27 cellular contexts compared by ENCODE assay signal in genomic region chr14:95061317-95062093, GRCh38.
"Had no signal": no experiment of that assay in that cellular context is flagged by ENCODE, and none has a peak within 500 bp of the region (broad histone marks: within the 10 kb centered on the region; RNA-seq: fewer than 3 reads in every experiment).

No MANE protein-coding gene starts in this region.

- H3K4me1 ChIP-seq: heart right ventricle, parathyroid adenoma, right lobe of liver, testis had no signal

- H3K36me3 ChIP-seq: heart right ventricle, right lobe of liver had no signal

- H3K36me3 Mint-ChIP-seq: activated naive CD8-positive, alpha-beta T cell treated with anti-CD3 and anti-CD28 coated beads, Interleukin-2, amount 10 ng/mL, durations not matched to agents 7 days and 5 days; mesothelial cell of epicardium; stimulated activated memory B cell treated with anti-CD40 and anti-IgM and Interleukin-4, amounts not matched to agents 10 μg/mL and 1 μg/mL and 100 μg/mL, for 72 hours; type B pancreatic cell had no signal

- H2AFZ ChIP-seq: parathyroid adenoma had no signal

- DNase-seq: activated CD4-positive, alpha-beta T cell treated with anti-CD3 and anti-CD28 coated beads, Interleukin-2, amount 10 ng/mL, durations not matched to agents 7 days and 5 days; activated CD4-positive, CD25-positive, alpha-beta regulatory T cell treated with anti-CD3 and anti-CD28 coated beads, Interleukin-2, amount 50 U/mL, for 72 hours; activated naive CD4-positive, alpha-beta T cell treated with anti-CD3 and anti-CD28 coated beads for 36 hours; activated naive CD8-positive, alpha-beta T cell treated with anti-CD3 and anti-CD28 coated beads, Interleukin-2, amount 10 ng/mL, durations not matched to agents 7 days and 5 days; activated T-cell treated with anti-CD3 and anti-CD28 coated beads, Interleukin-2, amount 50 U/mL, for 4 hours; amniotic stem cell; effector CD4-positive, alpha-beta T cell; erythroblast; foreskin fibroblast; heart right ventricle; kidney; nucleus accumbens; right lobe of liver; small intestine; stimulated activated CD4-positive, alpha-beta T cell treated with anti-CD3 and anti-CD28 coated beads, Interleukin-2, amount 100 ng/mL, for 24 hours; testis had no signal

- H3K27ac Mint-ChIP-seq: activated CD4-positive, alpha-beta T cell treated with anti-CD3 and anti-CD28 coated beads, Interleukin-2, amount 10 ng/mL, durations not matched to agents 7 days and 5 days; activated naive CD4-positive, alpha-beta T cell treated with anti-CD3 and anti-CD28 coated beads for 36 hours; activated naive CD8-positive, alpha-beta T cell treated with anti-CD3 and anti-CD28 coated beads, Interleukin-2, amount 10 ng/mL, durations not matched to agents 7 days and 5 days; activated T-helper 2 cell treated with anti-CD3 and anti-CD28 coated beads, Interferon-gamma antibody, Interleukin-2, Interleukin-4, amounts not matched to agents 10 μg/mL and 5 μg/mL and 100 μg/mL, durations not matched to agents 14 hours and 24 hours and 36 hours; dendritic cell treated with granulocyte-macrophage colony-stimulating factor and Interleukin-4, amounts not matched to agents 40 ng/mL and 50 ng/mL, for 4 days; mesothelial cell of epicardium; nephron; stimulated activated memory B cell treated with anti-CD40 and anti-IgM and Interleukin-4, amounts not matched to agents 10 μg/mL and 1 μg/mL and 100 μg/mL, for 72 hours; T-helper 2 cell treated with Interferon-gamma antibody and Interleukin-4, amounts not matched to agents 5 μg/mL and 100 μg/mL, for 36 hours; type B pancreatic cell had no signal

- ATAC-seq: activated T-cell treated with anti-CD3 and anti-CD28 coated beads, Interleukin-2, amount 50 U/mL, for 4 hours; heart right ventricle; right lobe of liver; SK-N-SH treated with all-trans-retinoic acid at 6 μM for 48 hours; stimulated activated memory B cell treated with anti-CD40 and anti-IgM and Interleukin-4, amounts not matched to agents 10 μg/mL and 1 μg/mL and 100 μg/mL, for 72 hours had no signal

- H3K9me3 Mint-ChIP-seq: activated CD4-positive, alpha-beta T cell treated with anti-CD3 and anti-CD28 coated beads, Interleukin-2, amount 10 ng/mL, durations not matched to agents 7 days and 5 days; activated naive CD4-positive, alpha-beta T cell treated with anti-CD3 and anti-CD28 coated beads for 36 hours; activated naive CD8-positive, alpha-beta T cell treated with anti-CD3 and anti-CD28 coated beads, Interleukin-2, amount 10 ng/mL, durations not matched to agents 7 days and 5 days; activated T-cell treated with anti-CD3 and anti-CD28 coated beads, Interleukin-2, amount 50 U/mL, for 4 hours; activated T-helper 2 cell treated with anti-CD3 and anti-CD28 coated beads, Interferon-gamma antibody, Interleukin-2, Interleukin-4, amounts not matched to agents 10 μg/mL and 5 μg/mL and 100 μg/mL, durations not matched to agents 14 hours and 24 hours and 36 hours; dendritic cell treated with granulocyte-macrophage colony-stimulating factor and Interleukin-4, amounts not matched to agents 40 ng/mL and 50 ng/mL, for 4 days; nephron; stimulated activated memory B cell treated with anti-CD40 and anti-IgM and Interleukin-4, amounts not matched to agents 10 μg/mL and 1 μg/mL and 100 μg/mL, for 72 hours; T-helper 2 cell treated with Interferon-gamma antibody and Interleukin-4, amounts not matched to agents 5 μg/mL and 100 μg/mL, for 36 hours had no signal

- H3K9ac ChIP-seq: parathyroid adenoma had no signal

- H3K4me3 Mint-ChIP-seq: activated CD4-positive, alpha-beta T cell treated with anti-CD3 and anti-CD28 coated beads, Interleukin-2, amount 10 ng/mL, durations not matched to agents 7 days and 5 days; activated naive CD4-positive, alpha-beta T cell treated with anti-CD3 and anti-CD28 coated beads for 36 hours; activated naive CD8-positive, alpha-beta T cell treated with anti-CD3 and anti-CD28 coated beads, Interleukin-2, amount 10 ng/mL, durations not matched to agents 7 days and 5 days; activated T-cell treated with anti-CD3 and anti-CD28 coated beads, Interleukin-2, amount 50 U/mL, for 4 hours; dendritic cell treated with granulocyte-macrophage colony-stimulating factor and Interleukin-4, amounts not matched to agents 40 ng/mL and 50 ng/mL, for 4 days; mesothelial cell of epicardium; nephron; stimulated activated memory B cell treated with anti-CD40 and anti-IgM and Interleukin-4, amounts not matched to agents 10 μg/mL and 1 μg/mL and 100 μg/mL, for 72 hours; T-helper 2 cell treated with Interferon-gamma antibody and Interleukin-4, amounts not matched to agents 5 μg/mL and 100 μg/mL, for 36 hours; type B pancreatic cell had no signal

- H3K4me1 Mint-ChIP-seq: nephron; stimulated activated memory B cell treated with anti-CD40 and anti-IgM and Interleukin-4, amounts not matched to agents 10 μg/mL and 1 μg/mL and 100 μg/mL, for 72 hours had no signal

- H3K4me3 ChIP-seq: heart right ventricle, lung, right lobe of liver, testis had no signal

- H3K27me3 ChIP-seq: heart right ventricle, right lobe of liver, testis had no signal

- H3K9me3 ChIP-seq: heart right ventricle, right lobe of liver, testis had no signal

- H3K27me3 Mint-ChIP-seq: activated CD4-positive, alpha-beta T cell treated with anti-CD3 and anti-CD28 coated beads, Interleukin-2, amount 10 ng/mL, durations not matched to agents 7 days and 5 days; activated naive CD8-positive, alpha-beta T cell treated with anti-CD3 and anti-CD28 coated beads, Interleukin-2, amount 10 ng/mL, durations not matched to agents 7 days and 5 days; type B pancreatic cell had no signal

- H3K27ac ChIP-seq: heart right ventricle, parathyroid adenoma, right lobe of liver, testis, VCaP had no signal
